8 cellular contexts compared by ENCODE assay signal in the genomic region with DNA sequence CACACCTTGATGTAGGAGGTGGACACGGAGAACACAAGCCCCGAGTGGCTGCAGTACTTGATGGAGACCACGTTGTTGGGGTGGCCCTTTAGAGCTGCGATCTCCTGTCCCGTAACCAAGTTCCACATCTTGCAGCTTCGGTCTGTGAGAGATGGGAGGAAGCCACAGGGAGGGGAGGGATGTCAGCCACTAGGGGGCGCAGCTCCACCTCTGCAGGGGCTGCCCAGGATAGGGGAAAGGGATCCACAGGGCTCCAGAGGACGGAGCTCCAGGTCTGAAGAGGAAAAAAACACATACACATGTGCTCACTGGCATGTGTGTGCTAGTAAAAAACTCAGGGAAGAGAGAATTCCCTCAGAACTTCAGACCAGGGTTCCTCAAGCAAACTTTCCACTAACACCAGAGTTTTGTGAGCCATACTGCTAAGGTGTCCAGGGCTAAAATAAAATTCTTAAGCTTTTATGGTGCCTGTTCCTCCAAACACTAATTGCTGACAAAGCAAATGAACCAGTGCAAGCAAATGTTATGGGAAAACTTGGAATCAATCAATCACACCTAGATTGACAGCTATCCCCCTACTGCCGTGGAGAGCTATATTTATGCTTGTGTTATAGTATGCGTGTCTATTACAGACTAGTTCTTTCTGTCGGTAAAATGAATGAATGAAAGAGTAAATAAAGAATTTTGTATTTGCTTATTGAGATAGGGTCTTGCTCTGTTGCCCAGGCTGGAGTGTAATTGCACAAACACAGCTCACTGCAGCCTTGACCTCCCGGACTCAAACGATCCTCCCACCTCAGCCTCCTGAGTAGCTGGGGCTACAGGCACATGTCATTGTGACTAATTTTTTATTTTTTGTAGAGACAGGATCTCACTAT. TPM values are rescaled to one million over a fixed set of nuclear protein-coding genes. Genes with fewer than 3 reads are reported as not detected.
DNase-seq lines count a peak whose midpoint lies in the region; ATAC-seq and TF ChIP-seq lines count a peak whose summit lies in the region.

No MANE protein-coding gene starts in this region.

- no peak overlapping the region for H3K27ac ChIP-seq in CD4-positive, alpha-beta memory T cell (ENCODE audit: low read depth, low read length)
- H3K27ac ChIP-seq in left lung, result no peak overlapping the region

- peaks cover 0 to 5% (median 0%) of the 10 kb centered on the region in 8 donors for H3K9me3 Mint-ChIP-seq in CD4-positive, alpha-beta memory T cell

- peak overlapping the region in 1 of 7 donors; percentile 61 for H3K27ac Mint-ChIP-seq in CD4-positive, alpha-beta memory T cell

- TF ChIP-seq CTCF in left lung (IDR thresholded peaks at IDR 0.05), result peak in 1 of 2 donors; percentile 75

- ATAC-seq in left lung (peak; percentile 52), HG03095 (IDR thresholded peaks at IDR 0.05; ENCODE audit: unreplicated experiment) (no peak), HG03432 (IDR thresholded peaks at IDR 0.05; ENCODE audit: unreplicated experiment) (no peak)

- peaks cover 93% of the 10 kb centered on the region for H3K36me3 ChIP-seq in CD4-positive, alpha-beta memory T cell (ENCODE audit: insufficient read depth, low read length)
- peaks cover 0 to 86% of the 10 kb centered on the region in 2 donors for H3K36me3 ChIP-seq in left lung

- no peaks in the 10 kb centered on the region for H3K27me3 ChIP-seq in CD4-positive, alpha-beta memory T cell (ENCODE audit: insufficient read depth, low read length)
- no peaks in the 10 kb centered on the region for H3K27me3 ChIP-seq in left lung

- no peaks in the 10 kb centered on the region for H3K4me1 ChIP-seq in CD4-positive, alpha-beta memory T cell (ENCODE audit: insufficient read depth, low read length)
- no peaks in the 10 kb centered on the region for H3K4me1 ChIP-seq in left lung

- CTCF ChIA-PET in CD4-positive, alpha-beta memory T cell (lab: Charles Lee; ENCODE audit: partially characterized antibody), result interaction anchor here (0.7 to 13.4 kb wide), 28 partner anchors 8 to 309 kb away, joined by 3 to 488 read pairs (median 4); no protein-coding TSS in a partner anchor

- peaks cover 50 to 90% of the 10 kb centered on the region in 2 donors for H3K36me3 Mint-ChIP-seq in CD4-positive, alpha-beta memory T cell

- peak; percentile 42 to 57 (median 53) for DNase-seq in CD4-positive, alpha-beta memory T cell
- peak; percentile 3 for DNase-seq in HCEC 1CT
- peak; percentile 65 for DNase-seq in SK-MEL-5 (ENCODE audit: low read depth, low spot score)
- DNase-seq in activated naive CD4-positive, alpha-beta T cell treated with Interleukin-2 at 50 U/mL for 16 hours, result peak; percentile 71
- peak; percentile 51 to 91 for DNase-seq in left lung
- peak; percentile 8 to 29 for DNase-seq in stimulated activated CD8-positive, alpha-beta memory T cell treated with anti-CD3 and anti-CD28 coated beads, Interleukin-7, amount 100 ng/mL, for 4 hours (ENCODE audit: low read depth in 2 of 2)

- H3K27me3 Mint-ChIP-seq in CD4-positive, alpha-beta memory T cell, result no peaks in the 10 kb centered on the region

- in situ Hi-C loops in SK-MEL-5 (cut with HindIII; ENCODE audit: low pct_unique_long_range_greater_than_20kb, low sequenced_read_pairs), result no loop called here

- H3K4me3 Mint-ChIP-seq in CD4-positive, alpha-beta memory T cell, result no peak overlapping the region

- no peaks in the 10 kb centered on the region for H3K9me3 ChIP-seq in CD4-positive, alpha-beta memory T cell (ENCODE audit: control insufficient read depth in 1 of 2, low read length in 2 of 2)
- no peaks in the 10 kb centered on the region for H3K9me3 ChIP-seq in left lung

- no peak overlapping the region for H3K4me3 ChIP-seq in CD4-positive, alpha-beta memory T cell (ENCODE audit: low read length in 2 of 2)
- H3K4me3 ChIP-seq in left lung, result no peak overlapping the region

- POLR2A ChIA-PET in CD4-positive, alpha-beta memory T cell (lab: Charles Lee; ENCODE audit: partially characterized antibody), result interaction anchor here (1.0 to 1.3 kb wide), 2 partner anchors 40 to 44 kb away, joined by 4 to 5 read pairs; a partner anchor contains a TSS

- peaks cover 0 to 1% (median 0%) of the 10 kb centered on the region in 4 donors for H3K4me1 Mint-ChIP-seq in CD4-positive, alpha-beta memory T cell

- intact Hi-C loops in CD4-positive, alpha-beta memory T cell (cut with micrococcal nuclease), result loop anchor here (1.0 to 5.0 kb wide), 3 partner anchors 42 to 134 kb away; a partner anchor contains a TSS
- intact Hi-C loops in left lung (cut with DNase I), result loop anchor here (10.0 kb wide), 2 partner anchors 65 to 245 kb away; no protein-coding TSS in a partner anchor

RNA-seq across cellular contexts. Expression of a gene that starts 43.7 kb away (rescaled TPM):
- 10 to 100 TPM; 90.3 to 94.7 TPM for total RNA-seq in CD4-positive, alpha-beta memory T cell
- polyA plus RNA-seq in CD4-positive, alpha-beta memory T cell, result 10 to 100 TPM in 1 of 2 donors, under 1 TPM in 1; 0.55 to 10.4 TPM
- total RNA-seq in SK-MEL-5 (2014; rRNA removed; shearing (Covaris generic)), result 0.74 and 0.85 TPM in 2 replicates
- 1.5 and 1.9 TPM in 2 replicates for polyA plus RNA-seq in SK-MEL-5 (2015; cell fraction: cytosol; rRNA removed)
- 0.87 and 1.6 TPM in 2 replicates for polyA plus RNA-seq in SK-MEL-5 (2015; cell fraction: nucleus; rRNA removed)
- 1 to 10 TPM; 2.0 to 7.9 TPM for total RNA-seq in left lung

Comparison
In these comparisons a context has a peak if more than half of its experiments do, and no peak if none do; other contexts are left out.
1. DNase-seq: peak in every context shown above with its lines; median percentile 71 in activated naive CD4-positive, alpha-beta T cell treated with Interleukin-2 at 50 U/mL for 16 hours; 71 in left lung; 65 in SK-MEL-5; 53 in CD4-positive, alpha-beta memory T cell; 18 in stimulated activated CD8-positive, alpha-beta memory T cell treated with anti-CD3 and anti-CD28 coated beads, Interleukin-7, amount 100 ng/mL, for 4 hours; 3 in HCEC 1CT.
2. RNA of a gene that starts 43.7 kb away (total RNA-seq): 90.3 to 94.7 TPM in CD4-positive, alpha-beta memory T cell; 2.0 to 7.9 TPM in left lung and 0.74 to 0.85 TPM in SK-MEL-5; every median in the first group is over 10 times any median in the second.